Comparison of ENCODE assay signal across 15 cellular contexts in the genomic region with DNA sequence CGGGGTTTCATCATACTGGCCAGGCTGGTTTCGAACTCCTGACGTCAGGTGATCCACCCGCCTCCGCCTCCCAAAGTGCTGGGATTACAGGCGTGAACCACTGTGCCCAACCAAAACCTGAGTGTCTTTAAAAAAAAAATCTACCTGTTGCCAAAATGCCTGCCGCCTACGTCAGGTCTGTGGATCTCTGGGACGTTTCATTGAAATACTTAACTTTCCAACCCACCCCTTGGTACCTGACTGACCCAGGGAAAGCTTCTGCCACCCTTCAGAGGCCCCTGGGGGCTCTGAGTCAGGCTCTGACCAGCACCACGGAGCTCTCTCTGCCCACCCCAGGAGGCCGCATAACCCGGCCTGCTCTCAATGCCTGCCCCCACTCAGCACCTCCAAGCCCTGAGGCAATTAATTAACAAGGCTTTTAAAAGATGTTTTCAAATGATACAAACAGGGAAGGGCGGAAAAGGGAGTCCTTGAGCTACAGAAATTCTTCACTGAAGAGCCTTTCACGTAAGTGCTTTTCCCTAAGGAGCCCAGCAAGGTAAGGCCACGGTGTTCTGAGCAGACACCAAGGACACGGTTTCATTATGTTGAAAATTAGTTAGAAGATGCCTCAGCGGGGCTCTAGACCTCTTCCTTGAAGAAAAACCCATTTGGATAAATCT. TPM values are rescaled to one million over a fixed set of nuclear protein-coding genes. Genes with fewer than 3 reads are reported as not detected.
DNase-seq lines count a peak whose midpoint lies in the region; ATAC-seq, FAIRE-seq and TF ChIP-seq lines count a peak whose summit lies in the region.
"Had no signal": no experiment of that assay in that cellular context is flagged by ENCODE, and none has a peak within 500 bp of the region (broad histone marks: within the 10 kb centered on the region; RNA-seq: fewer than 3 reads in every experiment).

No MANE protein-coding gene starts in this region.

- H3K4me2 ChIP-seq in astrocyte (ENCODE audit: low read length): no peak overlapping the region

- H3K36me3 ChIP-seq in astrocyte (ENCODE audit: insufficient read depth, low read length) (peaks cover 5% of the 10 kb centered on the region), left lung (peaks cover 0 to 29% of the 10 kb centered on the region in 2 donors), upper lobe of left lung (peaks cover 0 to 18% (median 14%) of the 10 kb centered on the region in 4 donors)

- WGBS in upper lobe of left lung, 2 donors: 64 to 67% methylated on average over 17 of the region's 17 CpGs

- H3K27ac ChIP-seq in astrocyte (ENCODE audit: low read depth, low read length): no peak overlapping the region
- H3K27ac ChIP-seq in left lung: peak overlapping the region in 1 of 2 donors; percentile 21
- H3K27ac ChIP-seq in upper lobe of left lung: peak overlapping the region; percentile 36 to 78 (median 60)
- H3K27ac ChIP-seq: adrenal gland had no signal

- no peak for TF ChIP-seq POLR2A in upper lobe of left lung (IDR thresholded peaks at IDR 0.05)

- no peak for DNase-seq in activated naive CD4-positive, alpha-beta T cell treated with anti-CD3 and anti-CD28 coated beads, Interleukin-2, amount 50 U/mL, for 72 hours (ENCODE audit: low spot score in 2 of 2)
- no peak for DNase-seq in activated naive CD4-positive, alpha-beta T cell (lab: John Stamatoyannopoulos, UW)
- DNase-seq in astrocyte (ENCODE audit: low read depth) (no peak), left lung (no peak), upper lobe of left lung (no peak), SKM-1 (lab: John Stamatoyannopoulos, UW; ENCODE audit: unreplicated experiment) (no peak)
- DNase-seq in activated CD4-positive, CD25-positive, alpha-beta regulatory T cell treated with anti-CD3 and anti-CD28 coated beads, Interleukin-2, amount 50 U/mL, for 72 hours: no peak
- DNase-seq: activated B cell treated with CpG ODN at 0.5 μM for 24 hours, activated T-cell treated with anti-CD3 and anti-CD28 coated beads for 4 hours, adrenal gland, MG63, SW 1271 had no signal

- H4K20me1 ChIP-seq in astrocyte (ENCODE audit: insufficient read depth, low read length): peaks cover 63% of the 10 kb centered on the region

- ATAC-seq in activated naive CD4-positive, alpha-beta T cell treated with anti-CD3 and anti-CD28 coated beads, Interleukin-2, amount 50 U/mL, for 72 hours: no peak
- ATAC-seq in left lung: peak; percentile 82
- peak; percentile 20 to 68 for ATAC-seq in upper lobe of left lung (ENCODE audit: low FRiP score in 2 of 2)
- no peak for ATAC-seq in GM21717 (IDR thresholded peaks at IDR 0.05; ENCODE audit: unreplicated experiment)
- ATAC-seq: HCT116 had no signal

- no peak for FAIRE-seq in astrocyte (lab: Jason Lieb, UNC)

- intact Hi-C loops in left lung (cut with DNase I): no loop called here

- peak overlapping the region; percentile 36 to 65 for H3K27ac Mint-ChIP-seq in activated naive CD4-positive, alpha-beta T cell treated with anti-CD3 and anti-CD28 coated beads, Interleukin-2, amount 50 U/mL, for 72 hours
- peak overlapping the region; percentile 66 for H3K27ac Mint-ChIP-seq in astrocyte (ENCODE audit: unreplicated experiment)
- H3K27ac Mint-ChIP-seq: activated B cell treated with CpG ODN at 0.5 μM for 24 hours; dendritic cell treated with granulocyte-macrophage colony-stimulating factor and Interleukin-4, amounts not matched to agents 40 ng/mL and 50 ng/mL, for 4 days had no signal

- TF ChIP-seq EP300 in upper lobe of left lung (IDR thresholded peaks at IDR 0.05): peak in 1 of 4 donors; percentile 20

- H3K4me1 ChIP-seq in astrocyte (ENCODE audit: insufficient read depth, low read length): peaks cover 13% of the 10 kb centered on the region
- no peaks in the 10 kb centered on the region for H3K4me1 ChIP-seq in left lung
- peaks cover 0 to 10% (median 1%) of the 10 kb centered on the region in 4 donors for H3K4me1 ChIP-seq in upper lobe of left lung
- H3K4me1 ChIP-seq: adrenal gland had no signal

- H3K36me3 Mint-ChIP-seq in activated naive CD4-positive, alpha-beta T cell treated with anti-CD3 and anti-CD28 coated beads, Interleukin-2, amount 50 U/mL, for 72 hours: peaks cover 0 to under 1% of the 10 kb centered on the region in 2 donors
- peaks cover 3% of the 10 kb centered on the region for H3K36me3 Mint-ChIP-seq in astrocyte (ENCODE audit: low read depth, unreplicated experiment)

- H3K27me3 Mint-ChIP-seq in astrocyte (ENCODE audit: low read depth, unreplicated experiment): no peaks in the 10 kb centered on the region
- H3K27me3 Mint-ChIP-seq: activated B cell treated with CpG ODN at 0.5 μM for 24 hours; dendritic cell treated with granulocyte-macrophage colony-stimulating factor and Interleukin-4, amounts not matched to agents 40 ng/mL and 50 ng/mL, for 4 days had no signal

- H2AFZ ChIP-seq in astrocyte (ENCODE audit: low read depth, low read length): no peak overlapping the region

- H3K9ac ChIP-seq in astrocyte (ENCODE audit: low read length): no peak overlapping the region

- H3K9me3 ChIP-seq in astrocyte (ENCODE audit: insufficient read depth, low read depth, low read length) (no peaks in the 10 kb centered on the region), left lung (no peaks in the 10 kb centered on the region), upper lobe of left lung (no peaks in the 10 kb centered on the region)
- H3K9me3 ChIP-seq: adrenal gland, MG63 had no signal

- no peak overlapping the region for H3K4me3 Mint-ChIP-seq in astrocyte (ENCODE audit: unreplicated experiment)
- H3K4me3 Mint-ChIP-seq: activated B cell treated with CpG ODN at 0.5 μM for 24 hours; dendritic cell treated with granulocyte-macrophage colony-stimulating factor and Interleukin-4, amounts not matched to agents 40 ng/mL and 50 ng/mL, for 4 days had no signal

- H3K79me2 ChIP-seq in astrocyte (ENCODE audit: insufficient read depth, low read length): peaks cover 2% of the 10 kb centered on the region

- TF ChIP-seq CTCF in astrocyte (IDR thresholded peaks at IDR 0.05; ENCODE audit: insufficient read depth, low read depth, low read length) (no peak), left lung (IDR thresholded peaks at IDR 0.05) (no peak), upper lobe of left lung (IDR thresholded peaks at IDR 0.05) (no peak)

- no peaks in the 10 kb centered on the region for H3K27me3 ChIP-seq in astrocyte (ENCODE audit: insufficient read depth, low read length)
- H3K27me3 ChIP-seq in left lung: no peaks in the 10 kb centered on the region
- no peaks in the 10 kb centered on the region for H3K27me3 ChIP-seq in upper lobe of left lung
- H3K27me3 ChIP-seq: adrenal gland, MG63 had no signal

- H3K4me3 ChIP-seq in astrocyte (ENCODE audit: insufficient read depth, low read depth, low read length): no peak overlapping the region
- no peak overlapping the region for H3K4me3 ChIP-seq in left lung
- H3K4me3 ChIP-seq in upper lobe of left lung: no peak overlapping the region
- H3K4me3 ChIP-seq: adrenal gland, MG63 had no signal

- H3K9me3 Mint-ChIP-seq in activated naive CD4-positive, alpha-beta T cell treated with anti-CD3 and anti-CD28 coated beads, Interleukin-2, amount 50 U/mL, for 72 hours: no peaks in the 10 kb centered on the region
- H3K9me3 Mint-ChIP-seq in astrocyte (ENCODE audit: unreplicated experiment): no peaks in the 10 kb centered on the region
- H3K9me3 Mint-ChIP-seq: activated B cell treated with CpG ODN at 0.5 μM for 24 hours; dendritic cell treated with granulocyte-macrophage colony-stimulating factor and Interleukin-4, amounts not matched to agents 40 ng/mL and 50 ng/mL, for 4 days had no signal

- peaks cover 10% of the 10 kb centered on the region for H3K4me1 Mint-ChIP-seq in astrocyte (ENCODE audit: low read depth, unreplicated experiment)

RNA-seq across cellular contexts. Expression of a gene that starts 29.3 kb away (rescaled TPM):
- total RNA-seq in activated naive CD4-positive, alpha-beta T cell treated with anti-CD3 and anti-CD28 coated beads, Interleukin-2, amount 50 U/mL, for 72 hours: under 1 TPM in 1 of 2 donors, not detected in 1; 0.52 TPM
- not detected in 2 replicates for total RNA-seq in astrocyte
- total RNA-seq in left lung: under 1 TPM in 1 of 2 donors, not detected in 1; 0.20 TPM
- 1 to 10 TPM in 1 of 6 donors, not detected in 5; 2.2 TPM for total RNA-seq in upper lobe of left lung
- total RNA-seq: activated B cell treated with CpG ODN at 0.5 μM for 24 hours, adrenal gland had no signal

Comparison
In these comparisons a context has a peak if more than half of its experiments do, and no peak if none do; other contexts are left out.
1. ATAC-seq: peak in left lung (single experiment) and upper lobe of left lung (2 of 2); none in activated naive CD4-positive, alpha-beta T cell treated with anti-CD3 and anti-CD28 coated beads, Interleukin-2, amount 50 U/mL, for 72 hours (0 of 2) and GM21717 (single experiment).